Comparison of ENCODE assay signal across 19 cellular contexts in the genomic region with DNA sequence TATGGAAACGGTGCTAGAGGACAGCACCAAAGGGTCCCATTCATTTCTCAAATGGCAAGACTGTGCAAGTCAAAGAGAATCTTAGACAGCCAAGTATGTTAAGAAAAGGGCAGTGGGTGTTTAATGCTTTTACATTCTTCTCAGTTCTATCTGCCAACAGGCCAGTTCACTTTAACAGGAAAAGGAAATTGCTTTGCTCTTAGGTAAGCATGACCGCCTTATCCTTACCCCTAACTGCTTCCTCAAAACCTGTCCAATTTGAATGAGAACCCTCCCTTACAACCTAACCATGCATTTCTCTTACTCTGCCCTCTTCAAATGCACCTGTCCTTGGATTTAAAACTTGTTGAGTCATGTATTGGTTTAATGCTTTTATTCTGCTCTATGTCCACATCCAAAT.
"Had no signal": no experiment of that assay in that cellular context is flagged by ENCODE, and none has a peak within 500 bp of the region (broad histone marks: within the 10 kb centered on the region; RNA-seq: fewer than 3 reads in every experiment).

No MANE protein-coding gene starts in this region.

- DNase-seq: effector CD4-positive, alpha-beta T cell; endodermal cell; foreskin melanocyte; head of caudate nucleus; left colon; mesendoderm; naive B cell; nephron progenitor cell; psoas muscle; retina; right lobe of liver; stimulated activated CD4-positive, alpha-beta T cell treated with anti-CD3 and anti-CD28 coated beads, Interleukin-2, amount 100 ng/mL, for 24 hours; stimulated activated CD4-positive, alpha-beta T cell treated with anti-CD3 and anti-CD28 coated beads, Interleukin-4, amount 100 ng/mL, for 4 hours; stimulated activated naive B cell treated with anti-CD40 and anti-IgM and Interleukin-4, amounts not matched to agents 10 μg/mL and 1 μg/mL and 100 μg/mL, for 72 hours; stimulated activated naive CD8-positive, alpha-beta T cell treated with anti-CD3 and anti-CD28 coated beads, Interleukin-15, amount 100 ng/mL, for 72 hours; testis had no signal

- H3K9me3 ChIP-seq: psoas muscle, right lobe of liver, testis, tibial nerve had no signal

- H3K4me1 Mint-ChIP-seq: nephron progenitor cell; stimulated activated naive CD8-positive, alpha-beta T cell treated with anti-CD3 and anti-CD28 coated beads, Interleukin-15, amount 100 ng/mL, for 72 hours had no signal

- H3K27ac ChIP-seq: coronary artery, hepatocyte, psoas muscle, right lobe of liver, testis, tibial nerve had no signal

- H3K36me3 ChIP-seq: right lobe of liver, tibial nerve had no signal

- H3K27ac Mint-ChIP-seq: endodermal cell; naive B cell; nephron progenitor cell; stimulated activated naive B cell treated with anti-CD40 and anti-IgM and Interleukin-4, amounts not matched to agents 10 μg/mL and 1 μg/mL and 100 μg/mL, for 72 hours; stimulated activated naive CD8-positive, alpha-beta T cell treated with anti-CD3 and anti-CD28 coated beads, Interleukin-15, amount 100 ng/mL, for 72 hours had no signal

- H3K4me1 ChIP-seq: psoas muscle, right lobe of liver, testis, tibial nerve had no signal

- H3K36me3 Mint-ChIP-seq: naive B cell; stimulated activated naive B cell treated with anti-CD40 and anti-IgM and Interleukin-4, amounts not matched to agents 10 μg/mL and 1 μg/mL and 100 μg/mL, for 72 hours had no signal

- H3K4me3 ChIP-seq: coronary artery, hepatocyte, psoas muscle, right lobe of liver, testis, tibial nerve had no signal

- H3K9me3 Mint-ChIP-seq: stimulated activated naive B cell treated with anti-CD40 and anti-IgM and Interleukin-4, amounts not matched to agents 10 μg/mL and 1 μg/mL and 100 μg/mL, for 72 hours; stimulated activated naive CD8-positive, alpha-beta T cell treated with anti-CD3 and anti-CD28 coated beads, Interleukin-15, amount 100 ng/mL, for 72 hours had no signal

- H3K27me3 ChIP-seq: hepatocyte, right lobe of liver, testis, tibial nerve had no signal

- H3K4me3 Mint-ChIP-seq: endodermal cell; naive B cell; nephron progenitor cell; stimulated activated naive B cell treated with anti-CD40 and anti-IgM and Interleukin-4, amounts not matched to agents 10 μg/mL and 1 μg/mL and 100 μg/mL, for 72 hours; stimulated activated naive CD8-positive, alpha-beta T cell treated with anti-CD3 and anti-CD28 coated beads, Interleukin-15, amount 100 ng/mL, for 72 hours had no signal

- ATAC-seq: left colon; psoas muscle; right lobe of liver; stimulated activated naive B cell treated with anti-CD40 and anti-IgM and Interleukin-4, amounts not matched to agents 10 μg/mL and 1 μg/mL and 100 μg/mL, for 72 hours; stimulated activated naive CD8-positive, alpha-beta T cell treated with anti-CD3 and anti-CD28 coated beads, Interleukin-15, amount 100 ng/mL, for 72 hours had no signal
